ENCODE assay signal across 3 cellular contexts in the genomic region with DNA sequence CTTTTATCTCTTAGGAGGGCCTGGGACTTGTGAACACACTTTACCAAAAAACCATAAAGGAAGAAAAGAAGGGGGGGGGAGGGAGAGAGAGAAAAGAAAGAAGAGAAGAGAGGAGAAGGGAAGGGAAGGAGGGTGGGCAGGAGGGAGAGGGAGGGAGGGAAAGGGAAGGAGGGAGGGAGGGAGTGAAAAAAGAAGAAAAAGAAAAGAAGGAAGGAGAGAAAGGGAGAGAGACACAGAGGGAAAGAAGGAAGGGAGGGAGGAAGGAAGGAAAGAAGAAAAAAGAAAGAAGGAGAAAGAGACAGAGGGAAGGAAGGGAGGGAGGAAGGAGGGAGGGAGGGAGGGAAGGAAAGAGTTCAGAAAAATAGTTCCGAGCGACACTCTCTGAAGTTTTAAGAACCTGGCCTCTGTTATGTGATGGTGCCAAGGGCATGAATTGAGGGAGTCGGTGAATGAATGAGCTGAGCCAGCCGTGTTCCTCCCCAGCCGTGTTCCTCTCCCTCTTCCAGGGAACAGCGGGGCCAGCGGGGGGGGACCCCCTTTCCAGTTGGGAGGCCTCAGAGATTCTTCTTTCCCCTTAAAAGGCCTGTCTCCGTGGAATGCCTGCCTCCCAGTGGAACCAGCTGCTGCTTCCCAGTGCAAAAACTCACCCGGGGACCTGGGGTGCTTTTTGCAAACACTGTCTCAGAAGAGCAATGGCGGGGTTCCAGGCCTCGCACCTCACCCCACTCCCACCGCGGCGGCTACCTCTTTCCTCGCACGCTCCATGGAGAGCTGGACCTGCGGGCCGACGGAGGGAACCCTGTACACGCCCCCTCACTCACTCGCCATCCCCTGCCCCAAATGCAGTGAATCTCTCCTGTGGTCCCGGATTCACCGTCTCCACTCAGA.
TF ChIP-seq lines count a peak whose summit lies in the region.

No MANE protein-coding gene starts in this region.

TF ChIP-seq in SK-N-SH, 30 proteins besides CTCF, POLR2A, EP300 and RAD21 (continues in another document):
- TF ChIP-seq, protein P1, sequence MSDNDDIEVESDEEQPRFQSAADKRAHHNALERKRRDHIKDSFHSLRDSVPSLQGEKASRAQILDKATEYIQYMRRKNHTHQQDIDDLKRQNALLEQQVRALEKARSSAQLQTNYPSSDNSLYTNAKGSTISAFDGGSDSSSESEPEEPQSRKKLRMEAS (IDR thresholded peaks at IDR 0.05; ENCODE audit: low read depth): no peak
- no peak for TF ChIP-seq GABPA (IDR thresholded peaks at IDR 0.05; ENCODE audit: low read depth)
- TF ChIP-seq POLR2AphosphoS5 (IDR thresholded peaks at IDR 0.05; ENCODE audit: low read depth, low read length): no peak
- TF ChIP-seq ELF1 (IDR thresholded peaks at IDR 0.05): no peak
- TF ChIP-seq RXRA (IDR thresholded peaks at IDR 0.05; ENCODE audit: borderline replicate concordance, low read depth): no peak
- TF ChIP-seq JUND (IDR thresholded peaks at IDR 0.05): no peak
- TF ChIP-seq FOXJ3 (CRISPR knock-in tag; IDR thresholded peaks at IDR 0.05): no peak
- TF ChIP-seq SIN3A (IDR thresholded peaks at IDR 0.05; ENCODE audit: borderline replicate concordance, low read depth, low read length): no peak
- no peak for TF ChIP-seq TCF12 (IDR thresholded peaks at IDR 0.05)
- TF ChIP-seq, protein P2, sequence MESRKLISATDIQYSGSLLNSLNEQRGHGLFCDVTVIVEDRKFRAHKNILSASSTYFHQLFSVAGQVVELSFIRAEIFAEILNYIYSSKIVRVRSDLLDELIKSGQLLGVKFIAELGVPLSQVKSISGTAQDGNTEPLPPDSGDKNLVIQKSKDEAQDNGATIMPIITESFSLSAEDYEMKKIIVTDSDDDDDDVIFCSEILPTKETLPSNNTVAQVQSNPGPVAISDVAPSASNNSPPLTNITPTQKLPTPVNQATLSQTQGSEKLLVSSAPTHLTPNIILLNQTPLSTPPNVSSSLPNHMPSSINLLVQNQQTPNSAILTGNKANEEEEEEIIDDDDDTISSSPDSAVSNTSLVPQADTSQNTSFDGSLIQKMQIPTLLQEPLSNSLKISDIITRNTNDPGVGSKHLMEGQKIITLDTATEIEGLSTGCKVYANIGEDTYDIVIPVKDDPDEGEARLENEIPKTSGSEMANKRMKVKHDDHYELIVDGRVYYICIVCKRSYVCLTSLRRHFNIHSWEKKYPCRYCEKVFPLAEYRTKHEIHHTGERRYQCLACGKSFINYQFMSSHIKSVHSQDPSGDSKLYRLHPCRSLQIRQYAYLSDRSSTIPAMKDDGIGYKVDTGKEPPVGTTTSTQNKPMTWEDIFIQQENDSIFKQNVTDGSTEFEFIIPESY (IDR thresholded peaks at IDR 0.05; ENCODE audit: borderline replicate concordance, low read depth): no peak
- TF ChIP-seq, protein P3, sequence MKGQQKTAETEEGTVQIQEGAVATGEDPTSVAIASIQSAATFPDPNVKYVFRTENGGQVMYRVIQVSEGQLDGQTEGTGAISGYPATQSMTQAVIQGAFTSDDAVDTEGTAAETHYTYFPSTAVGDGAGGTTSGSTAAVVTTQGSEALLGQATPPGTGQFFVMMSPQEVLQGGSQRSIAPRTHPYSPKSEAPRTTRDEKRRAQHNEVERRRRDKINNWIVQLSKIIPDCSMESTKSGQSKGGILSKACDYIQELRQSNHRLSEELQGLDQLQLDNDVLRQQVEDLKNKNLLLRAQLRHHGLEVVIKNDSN (IDR thresholded peaks at IDR 0.05; ENCODE audit: borderline replicate concordance, low read depth): no peak
- TF ChIP-seq SMC3 (IDR thresholded peaks at IDR 0.05; ENCODE audit: low read depth, low read length): no peak
- TF ChIP-seq RFX5 (IDR thresholded peaks at IDR 0.05; ENCODE audit: low read length): no peak
- TF ChIP-seq, protein P4, sequence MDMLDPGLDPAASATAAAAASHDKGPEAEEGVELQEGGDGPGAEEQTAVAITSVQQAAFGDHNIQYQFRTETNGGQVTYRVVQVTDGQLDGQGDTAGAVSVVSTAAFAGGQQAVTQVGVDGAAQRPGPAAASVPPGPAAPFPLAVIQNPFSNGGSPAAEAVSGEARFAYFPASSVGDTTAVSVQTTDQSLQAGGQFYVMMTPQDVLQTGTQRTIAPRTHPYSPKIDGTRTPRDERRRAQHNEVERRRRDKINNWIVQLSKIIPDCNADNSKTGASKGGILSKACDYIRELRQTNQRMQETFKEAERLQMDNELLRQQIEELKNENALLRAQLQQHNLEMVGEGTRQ (IDR thresholded peaks at IDR 0.05; ENCODE audit: borderline replicate concordance, low read depth, low read length): no peak
- TF ChIP-seq GATA2 (CRISPR knock-in tag; IDR thresholded peaks at IDR 0.05): no peak
- TF ChIP-seq CHD2 (IDR thresholded peaks at IDR 0.05; ENCODE audit: low read length, partially characterized antibody): no peak
- no peak for TF ChIP-seq TEAD4 (IDR thresholded peaks at IDR 0.05; ENCODE audit: borderline replicate concordance, insufficient read depth)
- no peak for TF ChIP-seq NFIC (IDR thresholded peaks at IDR 0.05; ENCODE audit: borderline replicate concordance)

TF ChIP-seq in SK-N-SH treated with all-trans-retinoic acid at 6 μM for 48 hours, 23 proteins besides CTCF, POLR2A, EP300 and RAD21 (continues in another document):
- TF ChIP-seq, protein P5, sequence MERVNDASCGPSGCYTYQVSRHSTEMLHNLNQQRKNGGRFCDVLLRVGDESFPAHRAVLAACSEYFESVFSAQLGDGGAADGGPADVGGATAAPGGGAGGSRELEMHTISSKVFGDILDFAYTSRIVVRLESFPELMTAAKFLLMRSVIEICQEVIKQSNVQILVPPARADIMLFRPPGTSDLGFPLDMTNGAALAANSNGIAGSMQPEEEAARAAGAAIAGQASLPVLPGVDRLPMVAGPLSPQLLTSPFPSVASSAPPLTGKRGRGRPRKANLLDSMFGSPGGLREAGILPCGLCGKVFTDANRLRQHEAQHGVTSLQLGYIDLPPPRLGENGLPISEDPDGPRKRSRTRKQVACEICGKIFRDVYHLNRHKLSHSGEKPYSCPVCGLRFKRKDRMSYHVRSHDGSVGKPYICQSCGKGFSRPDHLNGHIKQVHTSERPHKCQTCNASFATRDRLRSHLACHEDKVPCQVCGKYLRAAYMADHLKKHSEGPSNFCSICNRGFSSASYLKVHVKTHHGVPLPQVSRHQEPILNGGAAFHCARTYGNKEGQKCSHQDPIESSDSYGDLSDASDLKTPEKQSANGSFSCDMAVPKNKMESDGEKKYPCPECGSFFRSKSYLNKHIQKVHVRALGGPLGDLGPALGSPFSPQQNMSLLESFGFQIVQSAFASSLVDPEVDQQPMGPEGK (CRISPR knock-in tag; IDR thresholded peaks at IDR 0.05; ENCODE audit: borderline replicate concordance): no peak
- TF ChIP-seq TOX (CRISPR knock-in tag; IDR thresholded peaks at IDR 0.05; ENCODE audit: borderline replicate concordance) (no peak), ZFP30 (CRISPR knock-in tag; IDR thresholded peaks at IDR 0.05) (no peak), ZNF8 (CRISPR knock-in tag; IDR thresholded peaks at IDR 0.05) (no peak), ESRRG (CRISPR knock-in tag; IDR thresholded peaks at IDR 0.05) (no peak), ZFP3 (CRISPR knock-in tag; IDR thresholded peaks at IDR 0.05) (no peak)
- TF ChIP-seq, protein P6, sequence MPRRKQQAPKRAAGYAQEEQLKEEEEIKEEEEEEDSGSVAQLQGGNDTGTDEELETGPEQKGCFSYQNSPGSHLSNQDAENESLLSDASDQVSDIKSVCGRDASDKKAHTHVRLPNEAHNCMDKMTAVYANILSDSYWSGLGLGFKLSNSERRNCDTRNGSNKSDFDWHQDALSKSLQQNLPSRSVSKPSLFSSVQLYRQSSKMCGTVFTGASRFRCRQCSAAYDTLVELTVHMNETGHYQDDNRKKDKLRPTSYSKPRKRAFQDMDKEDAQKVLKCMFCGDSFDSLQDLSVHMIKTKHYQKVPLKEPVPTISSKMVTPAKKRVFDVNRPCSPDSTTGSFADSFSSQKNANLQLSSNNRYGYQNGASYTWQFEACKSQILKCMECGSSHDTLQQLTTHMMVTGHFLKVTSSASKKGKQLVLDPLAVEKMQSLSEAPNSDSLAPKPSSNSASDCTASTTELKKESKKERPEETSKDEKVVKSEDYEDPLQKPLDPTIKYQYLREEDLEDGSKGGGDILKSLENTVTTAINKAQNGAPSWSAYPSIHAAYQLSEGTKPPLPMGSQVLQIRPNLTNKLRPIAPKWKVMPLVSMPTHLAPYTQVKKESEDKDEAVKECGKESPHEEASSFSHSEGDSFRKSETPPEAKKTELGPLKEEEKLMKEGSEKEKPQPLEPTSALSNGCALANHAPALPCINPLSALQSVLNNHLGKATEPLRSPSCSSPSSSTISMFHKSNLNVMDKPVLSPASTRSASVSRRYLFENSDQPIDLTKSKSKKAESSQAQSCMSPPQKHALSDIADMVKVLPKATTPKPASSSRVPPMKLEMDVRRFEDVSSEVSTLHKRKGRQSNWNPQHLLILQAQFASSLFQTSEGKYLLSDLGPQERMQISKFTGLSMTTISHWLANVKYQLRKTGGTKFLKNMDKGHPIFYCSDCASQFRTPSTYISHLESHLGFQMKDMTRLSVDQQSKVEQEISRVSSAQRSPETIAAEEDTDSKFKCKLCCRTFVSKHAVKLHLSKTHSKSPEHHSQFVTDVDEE (CRISPR knock-in tag; IDR thresholded peaks at IDR 0.05): no peak
- TF ChIP-seq, protein P7, sequence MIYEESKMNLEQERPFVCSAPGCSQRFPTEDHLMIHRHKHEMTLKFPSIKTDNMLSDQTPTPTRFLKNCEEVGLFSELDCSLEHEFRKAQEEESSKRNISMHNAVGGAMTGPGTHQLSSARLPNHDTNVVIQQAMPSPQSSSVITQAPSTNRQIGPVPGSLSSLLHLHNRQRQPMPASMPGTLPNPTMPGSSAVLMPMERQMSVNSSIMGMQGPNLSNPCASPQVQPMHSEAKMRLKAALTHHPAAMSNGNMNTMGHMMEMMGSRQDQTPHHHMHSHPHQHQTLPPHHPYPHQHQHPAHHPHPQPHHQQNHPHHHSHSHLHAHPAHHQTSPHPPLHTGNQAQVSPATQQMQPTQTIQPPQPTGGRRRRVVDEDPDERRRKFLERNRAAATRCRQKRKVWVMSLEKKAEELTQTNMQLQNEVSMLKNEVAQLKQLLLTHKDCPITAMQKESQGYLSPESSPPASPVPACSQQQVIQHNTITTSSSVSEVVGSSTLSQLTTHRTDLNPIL (CRISPR knock-in tag; IDR thresholded peaks at IDR 0.05; ENCODE audit: low read depth): no peak

TF ChIP-seq in H1, 55 proteins besides CTCF, POLR2A, EP300 and RAD21:
- TF ChIP-seq, protein P8, sequence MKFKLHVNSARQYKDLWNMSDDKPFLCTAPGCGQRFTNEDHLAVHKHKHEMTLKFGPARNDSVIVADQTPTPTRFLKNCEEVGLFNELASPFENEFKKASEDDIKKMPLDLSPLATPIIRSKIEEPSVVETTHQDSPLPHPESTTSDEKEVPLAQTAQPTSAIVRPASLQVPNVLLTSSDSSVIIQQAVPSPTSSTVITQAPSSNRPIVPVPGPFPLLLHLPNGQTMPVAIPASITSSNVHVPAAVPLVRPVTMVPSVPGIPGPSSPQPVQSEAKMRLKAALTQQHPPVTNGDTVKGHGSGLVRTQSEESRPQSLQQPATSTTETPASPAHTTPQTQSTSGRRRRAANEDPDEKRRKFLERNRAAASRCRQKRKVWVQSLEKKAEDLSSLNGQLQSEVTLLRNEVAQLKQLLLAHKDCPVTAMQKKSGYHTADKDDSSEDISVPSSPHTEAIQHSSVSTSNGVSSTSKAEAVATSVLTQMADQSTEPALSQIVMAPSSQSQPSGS (IDR thresholded peaks at IDR 0.05; ENCODE audit: low read length): no peak
- TF ChIP-seq SUZ12 (IDR thresholded peaks at IDR 0.05; ENCODE audit: low read length) (no peak), RBBP5 (IDR thresholded peaks at IDR 0.05; ENCODE audit: borderline replicate concordance, low read depth, low read length) (no peak), HDAC2 (IDR thresholded peaks at IDR 0.05; ENCODE audit: borderline replicate concordance in 1 of 2, low read depth in 2 of 2, low read length in 2 of 2) (no peak), HDAC6 (IDR thresholded peaks at IDR 0.05; ENCODE audit: low read depth, low read length) (no peak), SP4 (IDR thresholded peaks at IDR 0.05; ENCODE audit: low read length) (no peak), POLR2AphosphoS5 (IDR thresholded peaks at IDR 0.05; ENCODE audit: low read depth, low read length) (no peak), JUND (IDR thresholded peaks at IDR 0.05; ENCODE audit: low read length) (no peak), EZH2 (IDR thresholded peaks at IDR 0.05; ENCODE audit: low read depth, low read length, severe bottlenecking) (no peak), EGR1 (IDR thresholded peaks at IDR 0.05; ENCODE audit: borderline replicate concordance, low read depth, low read length) (no peak), NANOG (IDR thresholded peaks at IDR 0.05; ENCODE audit: insufficient read depth, low read depth, low read length, poor library complexity, severe bottlenecking) (no peak), CREB1 (IDR thresholded peaks at IDR 0.05) (no peak), BACH1 (IDR thresholded peaks at IDR 0.05; ENCODE audit: low read length) (no peak)
- TF ChIP-seq, protein P1 (IDR thresholded peaks at IDR 0.05): no peak
